13 cellular contexts compared by ENCODE assay signal in the genomic region with DNA sequence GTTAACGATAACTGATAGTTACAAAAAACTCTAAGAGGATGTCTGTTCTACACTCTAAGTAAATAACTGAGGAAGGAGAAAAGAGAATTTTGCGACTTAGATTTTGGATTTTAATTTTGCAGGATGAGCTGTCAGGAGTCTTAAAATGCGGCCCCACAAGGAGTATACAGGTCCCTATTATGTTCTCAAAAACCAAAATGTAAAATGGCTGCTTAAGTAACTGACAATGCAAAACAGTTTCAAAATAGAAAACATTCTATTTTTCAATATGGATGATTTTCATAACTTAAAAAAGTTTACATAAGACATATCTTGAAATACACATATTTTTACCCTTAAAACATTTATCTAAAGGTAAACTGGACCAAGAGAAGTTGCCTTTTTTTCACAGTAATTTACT. TPM values are rescaled to one million over a fixed set of nuclear protein-coding genes. Genes with fewer than 3 reads are reported as not detected.
DNase-seq lines count a peak whose midpoint lies in the region; ATAC-seq and TF ChIP-seq lines count a peak whose summit lies in the region.
"Had no signal": no experiment of that assay in that cellular context is flagged by ENCODE, and none has a peak within 500 bp of the region (broad histone marks: within the 10 kb centered on the region; RNA-seq: fewer than 3 reads in every experiment).

No MANE protein-coding gene starts in this region.

- H3K36me3 Mint-ChIP-seq in activated naive CD8-positive, alpha-beta T cell treated with anti-CD3 and anti-CD28 coated beads, Interleukin-2, amount 10 ng/mL, durations not matched to agents 7 days and 5 days, result peaks cover 63% of the 10 kb centered on the region
- peaks cover 50% of the 10 kb centered on the region for H3K36me3 Mint-ChIP-seq in stimulated activated memory B cell treated with anti-CD40 and anti-IgM and Interleukin-4, amounts not matched to agents 10 μg/mL and 1 μg/mL and 100 μg/mL, for 72 hours
- H3K36me3 Mint-ChIP-seq: WTC11 had no signal

- no peak for ATAC-seq in activated naive CD8-positive, alpha-beta T cell treated with anti-CD3 and anti-CD28 coated beads, Interleukin-2, amount 10 ng/mL, durations not matched to agents 7 days and 5 days (ENCODE audit: low read depth)
- no peak for ATAC-seq in stimulated activated memory B cell treated with anti-CD40 and anti-IgM and Interleukin-4, amounts not matched to agents 10 μg/mL and 1 μg/mL and 100 μg/mL, for 72 hours
- ATAC-seq in foreskin keratinocyte (no peak), heart right ventricle (no peak)
- ATAC-seq: WTC11 had no signal

- no peak overlapping the region for H3K9ac ChIP-seq in MM.1S (ENCODE audit: low read length)

- TF ChIP-seq POLR2A in prostate gland (IDR thresholded peaks at IDR 0.05), result no peak

- POLR2A ChIA-PET in activated naive CD8-positive, alpha-beta T cell treated with anti-CD3 and anti-CD28 coated beads, Interleukin-2, amount 10 ng/mL, durations not matched to agents 7 days and 5 days (lab: Charles Lee), result interaction anchor here (0.6 to 16.2 kb wide), 21 partner anchors 8 to 801 kb away, joined by 3 to 420 read pairs (median 6); partner anchors contain the start of genes CLEC2B and CLEC2D

- H3K4me3 Mint-ChIP-seq in activated naive CD8-positive, alpha-beta T cell treated with anti-CD3 and anti-CD28 coated beads, Interleukin-2, amount 10 ng/mL, durations not matched to agents 7 days and 5 days, result peak overlapping the region; percentile 93
- H3K4me3 Mint-ChIP-seq in stimulated activated memory B cell treated with anti-CD40 and anti-IgM and Interleukin-4, amounts not matched to agents 10 μg/mL and 1 μg/mL and 100 μg/mL, for 72 hours, result peak overlapping the region; percentile 92
- H3K4me3 Mint-ChIP-seq: WTC11 had no signal

- no peak overlapping the region; the same call in 1 of the 2 replicates for H3K4me2 ChIP-seq in MM.1S (ENCODE audit: low read depth, low read length)

- no peak overlapping the region for H3K27ac ChIP-seq in MM.1S (ENCODE audit: low read length)
- H3K27ac ChIP-seq in foreskin keratinocyte, result no peak overlapping the region
- H3K27ac ChIP-seq in heart right ventricle, result peak overlapping the region in 1 of 10 donors; percentile 82
- H3K27ac ChIP-seq in prostate gland, result no peak overlapping the region

- H3K79me2 ChIP-seq in MM.1S (ENCODE audit: low read length), result no peaks in the 10 kb centered on the region

- peaks cover 3% of the 10 kb centered on the region for H3K9me3 Mint-ChIP-seq in activated naive CD8-positive, alpha-beta T cell treated with anti-CD3 and anti-CD28 coated beads, Interleukin-2, amount 10 ng/mL, durations not matched to agents 7 days and 5 days
- H3K9me3 Mint-ChIP-seq in stimulated activated memory B cell treated with anti-CD40 and anti-IgM and Interleukin-4, amounts not matched to agents 10 μg/mL and 1 μg/mL and 100 μg/mL, for 72 hours, result no peaks in the 10 kb centered on the region
- H3K9me3 Mint-ChIP-seq: WTC11 had no signal

- 73 to 90% methylated on average over 3 of the region's 3 CpGs for WGBS in heart right ventricle, 2 donors
- 91% methylated on average over 3 of the region's 3 CpGs for WGBS in prostate gland

- H3K27me3 ChIP-seq in GM06990 (replicated peaks; ENCODE audit: control insufficient read depth, insufficient read depth, low read length), result no peaks in the 10 kb centered on the region
- no peaks in the 10 kb centered on the region for H3K27me3 ChIP-seq in MM.1S (replicated peaks; ENCODE audit: insufficient read depth, low read length)
- peaks cover 2% of the 10 kb centered on the region for H3K27me3 ChIP-seq in foreskin keratinocyte
- H3K27me3 ChIP-seq in heart right ventricle, result no peaks in the 10 kb centered on the region
- no peaks in the 10 kb centered on the region for H3K27me3 ChIP-seq in prostate gland (replicated peaks; ENCODE audit: insufficient read depth)

- H3K9me3 ChIP-seq in MM.1S (replicated peaks; ENCODE audit: insufficient read depth, low read length) (no peaks in the 10 kb centered on the region), heart right ventricle (no peaks in the 10 kb centered on the region), prostate gland (no peaks in the 10 kb centered on the region)

- intact Hi-C loops in heart right ventricle (cut with DNase I) (loop anchor here in 1 of 10 donors (5.0 kb wide), 1 partner anchor 34 kb away; no protein-coding TSS in a partner anchor), prostate gland (cut with DNase I) (no loop called here)

- no peak for DNase-seq in GM06990 (ENCODE audit: extremely low read depth, insufficient read length)
- DNase-seq in MM.1S, result no peak
- DNase-seq in activated naive CD8-positive, alpha-beta T cell treated with anti-CD3 and anti-CD28 coated beads, Interleukin-2, amount 10 ng/mL, durations not matched to agents 7 days and 5 days, result no peak
- no peak for DNase-seq in foreskin keratinocyte
- no peak for DNase-seq in heart right ventricle
- no peak for DNase-seq in prostate gland (ENCODE audit: low spot score)
- DNase-seq: DMS 273 treated with DMSO at 0.1 percent for 48 hours, kidney glomerular epithelial cell, NCI-H2227 treated with DMSO at 0.1 percent for 48 hours had no signal

- H3K27ac Mint-ChIP-seq in activated naive CD8-positive, alpha-beta T cell treated with anti-CD3 and anti-CD28 coated beads, Interleukin-2, amount 10 ng/mL, durations not matched to agents 7 days and 5 days, result peak overlapping the region; percentile 94
- H3K27ac Mint-ChIP-seq in stimulated activated memory B cell treated with anti-CD40 and anti-IgM and Interleukin-4, amounts not matched to agents 10 μg/mL and 1 μg/mL and 100 μg/mL, for 72 hours, result peak overlapping the region; percentile 83
- H3K27ac Mint-ChIP-seq: WTC11 had no signal

- 0 out of 2 replicates have a peak overlapping the region, but pooled peaks have one; percentile 4 for H2AFZ ChIP-seq in MM.1S (ENCODE audit: low read length)

- no peaks in the 10 kb centered on the region for H3K9me2 ChIP-seq in MM.1S (replicated peaks; ENCODE audit: insufficient read depth, low read length)

- no peaks in the 10 kb centered on the region for H3F3A ChIP-seq in MM.1S (ENCODE audit: insufficient read depth, low read length)

- peak overlapping the region; percentile 71 for H3K4me3 ChIP-seq in GM06990 (replicated peaks; ENCODE audit: low read depth, low read length)
- peak overlapping the region; percentile 35; the same call in 1 of the 2 replicates for H3K4me3 ChIP-seq in MM.1S (ENCODE audit: low read length)
- H3K4me3 ChIP-seq in heart right ventricle, result peak overlapping the region in 4 of 10 donors; percentile 2 to 57 (median 16)
- H3K4me3 ChIP-seq in prostate gland, result no peak overlapping the region

- H3K4me1 ChIP-seq in MM.1S (ENCODE audit: low read length), result no peaks in the 10 kb centered on the region
- H3K4me1 ChIP-seq in foreskin keratinocyte, result no peaks in the 10 kb centered on the region
- H3K4me1 ChIP-seq in heart right ventricle, result peaks cover 0 to 9% (median 0%) of the 10 kb centered on the region in 9 donors
- H3K4me1 ChIP-seq in prostate gland (replicated peaks), result no peaks in the 10 kb centered on the region

- H4K20me1 ChIP-seq in MM.1S (ENCODE audit: insufficient read depth, low read length), result no peaks in the 10 kb centered on the region

- H3K36me3 ChIP-seq in GM06990 (ENCODE audit: control insufficient read depth, insufficient read depth, low read length) (peaks cover 3% of the 10 kb centered on the region), MM.1S (replicated peaks; ENCODE audit: insufficient read depth, low read length) (no peaks in the 10 kb centered on the region), heart right ventricle (peaks cover 0 to 35% (median 0%) of the 10 kb centered on the region in 9 donors), prostate gland (no peaks in the 10 kb centered on the region)

- TF ChIP-seq CTCF in GM06990 (IDR thresholded peaks at IDR 0.05; ENCODE audit: insufficient read depth, low read length, poor library complexity, severe bottlenecking) (no peak), MM.1S (IDR thresholded peaks at IDR 0.05; ENCODE audit: low read length) (no peak), foreskin keratinocyte (conservative IDR thresholded peaks at IDR 0.05) (no peak), heart right ventricle (IDR thresholded peaks at IDR 0.05) (no peak), prostate gland (IDR thresholded peaks at IDR 0.05) (no peak)

- H3K27me3 Mint-ChIP-seq in activated naive CD8-positive, alpha-beta T cell treated with anti-CD3 and anti-CD28 coated beads, Interleukin-2, amount 10 ng/mL, durations not matched to agents 7 days and 5 days, result no peaks in the 10 kb centered on the region
- H3K27me3 Mint-ChIP-seq in stimulated activated memory B cell treated with anti-CD40 and anti-IgM and Interleukin-4, amounts not matched to agents 10 μg/mL and 1 μg/mL and 100 μg/mL, for 72 hours, result no peaks in the 10 kb centered on the region

- peaks cover 45% of the 10 kb centered on the region for H3K4me1 Mint-ChIP-seq in activated naive CD8-positive, alpha-beta T cell treated with anti-CD3 and anti-CD28 coated beads, Interleukin-2, amount 10 ng/mL, durations not matched to agents 7 days and 5 days
- peaks cover 67% of the 10 kb centered on the region for H3K4me1 Mint-ChIP-seq in stimulated activated memory B cell treated with anti-CD40 and anti-IgM and Interleukin-4, amounts not matched to agents 10 μg/mL and 1 μg/mL and 100 μg/mL, for 72 hours

RNA-seq across cellular contexts. Expression of gene CD69, which starts 2.6 kb away (rescaled TPM):
- total RNA-seq in activated naive CD8-positive, alpha-beta T cell treated with anti-CD3 and anti-CD28 coated beads, Interleukin-2, amount 10 ng/mL, durations not matched to agents 7 days and 5 days, result 100 to 1,000 TPM; 111 to 116 TPM
- not detected in 2 replicates for total RNA-seq in foreskin keratinocyte
- not detected in 2 replicates for polyA plus RNA-seq in foreskin keratinocyte
- 1 to 10 TPM in 3 of 10 donors, under 1 TPM in 5, not detected in 2; 0.17 to 6.2 (median 0.50) TPM for total RNA-seq in heart right ventricle
- under 1 TPM; 0.22 to 0.55 TPM for polyA plus RNA-seq in heart right ventricle
- total RNA-seq in prostate gland, result 1 to 10 TPM; 1.9 to 2.2 TPM
- total RNA-seq: frontal cortex had no signal

RNA-seq across cellular contexts. Expression of gene CLECL1, which starts 25.2 kb away (rescaled TPM):
- total RNA-seq in activated naive CD8-positive, alpha-beta T cell treated with anti-CD3 and anti-CD28 coated beads, Interleukin-2, amount 10 ng/mL, durations not matched to agents 7 days and 5 days, result 1 to 10 TPM in 1 of 2 experiments, under 1 TPM in 1; 0.72 to 1.0 TPM
- total RNA-seq in foreskin keratinocyte, result not detected in 2 replicates
- polyA plus RNA-seq in foreskin keratinocyte, result not detected in 2 replicates
- total RNA-seq in heart right ventricle, result 1 to 10 TPM in 1 of 10 donors, under 1 TPM in 1, not detected in 8; 0.54 to 3.6 TPM
- under 1 TPM in 1 of 2 donors, not detected in 1; 0.25 TPM for polyA plus RNA-seq in heart right ventricle
- not detected for total RNA-seq in prostate gland
- total RNA-seq: dermis microvascular lymphatic vessel endothelial cell, frontal cortex, WTC11 had no signal

Comparison
In these comparisons a context has a peak if more than half of its experiments do, and no peak if none do; other contexts are left out.
1. H3K4me3 ChIP-seq: peak in GM06990 (single experiment) and MM.1S (single experiment); none in prostate gland (0 of 2).
2. RNA of gene CD69, which starts 2.6 kb away (total RNA-seq): 111 to 116 TPM in activated naive CD8-positive, alpha-beta T cell treated with anti-CD3 and anti-CD28 coated beads, Interleukin-2, amount 10 ng/mL, durations not matched to agents 7 days and 5 days; 1.9 to 2.2 TPM in prostate gland, 0.17 to 6.2 TPM in heart right ventricle and not detected in foreskin keratinocyte; every median in the first group is over 10 times any median in the second.